Comparison of ENCODE assay signal across 5 cellular contexts in the genomic region with DNA sequence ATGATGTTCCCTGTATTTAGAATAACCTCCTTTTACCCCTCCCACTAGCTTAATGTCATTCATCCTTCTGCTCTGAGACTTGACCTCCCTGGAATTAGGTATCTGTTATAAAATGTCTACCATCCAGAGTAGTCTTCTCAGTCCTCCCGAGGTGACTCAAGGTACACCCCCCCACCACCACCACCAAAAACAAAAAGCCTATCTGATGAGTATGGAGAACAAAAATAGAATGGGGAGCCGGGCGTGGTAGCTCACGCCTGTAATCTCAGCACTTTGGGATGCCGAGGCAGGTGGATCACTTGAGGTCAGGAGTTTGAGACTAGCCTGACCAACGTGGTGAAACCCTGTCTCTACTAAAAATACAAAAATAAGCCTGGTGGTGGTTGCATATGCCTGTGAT. TPM values are rescaled to one million over a fixed set of nuclear protein-coding genes. Genes with fewer than 3 reads are reported as not detected.
"Had no signal": no experiment of that assay in that cellular context is flagged by ENCODE, and none has a peak within 500 bp of the region (broad histone marks: within the 10 kb centered on the region; RNA-seq: fewer than 3 reads in every experiment).

No MANE protein-coding gene starts in this region.

RNA-seq across cellular contexts. Expression of gene NPNT, which starts 46.9 kb away (rescaled TPM):
- total RNA-seq: activated naive CD4-positive, alpha-beta T cell treated with anti-CD3 and anti-CD28 coated beads for 36 hours; activated naive CD8-positive, alpha-beta T cell treated with anti-CD3 and anti-CD28 coated beads for 36 hours; activated naive CD8-positive, alpha-beta T cell treated with anti-CD3 and anti-CD28 coated beads, Interleukin-2, amount 10 ng/mL, durations not matched to agents 7 days and 5 days; activated T-helper 1 cell treated with anti-CD3 and anti-CD28 coated beads, Interleukin-12 subunit alpha, Interleukin-12 subunit beta, Interleukin-2, Interleukin-4 antibody, amounts not matched to agents 30 ng/mL and 10 ng/mL and 1 ng/mL, durations not matched to agents 14 hours and 24 hours and 36 hours; activated T-helper 17 cell treated with anti-CD3 and anti-CD28 coated beads, Interleukin-2, amount 50 U/mL, for 72 hours had no signal
